1 cellular context compared by ENCODE assay signal in the genomic region with DNA sequence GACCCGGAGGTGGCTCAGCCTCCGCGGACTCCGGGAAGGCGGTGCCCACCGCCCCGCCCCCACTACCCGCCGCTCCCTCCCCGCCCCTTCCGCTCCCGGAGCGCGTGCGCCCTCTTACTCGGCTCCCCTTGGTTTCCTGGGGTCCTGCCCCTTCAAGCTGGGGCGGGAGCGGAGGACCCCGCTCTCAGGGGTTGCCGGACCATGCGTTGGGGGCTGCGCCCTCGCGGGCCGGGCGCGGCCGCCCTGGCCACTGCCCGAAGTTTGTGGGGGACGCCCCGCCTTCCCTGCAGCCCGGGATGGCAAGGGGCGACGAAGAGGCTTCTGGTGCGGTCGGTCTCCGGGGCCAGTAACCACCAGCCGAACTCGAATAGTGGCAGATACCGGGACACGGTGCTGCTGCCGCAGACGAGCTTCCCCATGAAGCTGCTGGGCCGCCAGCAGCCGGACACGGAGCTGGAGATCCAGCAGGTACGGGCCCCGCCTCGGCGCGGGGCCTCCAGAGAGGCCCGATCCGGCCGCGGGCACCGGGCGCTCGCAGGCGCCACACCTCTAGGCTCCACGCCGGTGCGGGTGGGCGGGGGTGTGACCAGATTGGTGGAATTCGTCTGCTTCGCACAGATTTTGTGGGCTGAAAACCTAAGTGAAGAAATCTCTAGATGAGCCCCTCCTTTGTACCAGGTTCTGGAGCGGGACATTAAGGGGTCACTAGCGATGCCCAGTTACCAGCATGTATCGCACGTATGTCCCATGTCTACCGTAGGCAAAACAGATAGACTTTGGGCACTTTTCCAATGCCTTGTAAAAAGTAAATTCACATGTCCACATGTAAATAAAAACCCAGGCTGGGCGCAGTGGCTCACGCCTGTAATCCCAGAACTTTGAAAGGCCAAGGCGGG.
TF ChIP-seq lines count a peak whose summit lies in the region.

Gene IARS2, plus strand, starts transcription at position 117 of the 896 bp plus-strand sequence. Its CDS starts 85 bp downstream, at position 202.

TF ChIP-seq in K562, 482 proteins besides CTCF, POLR2A, EP300 and RAD21 (continued from another document and continues in another):
- TF ChIP-seq CHD4 (IDR thresholded peaks at IDR 0.05; ENCODE audit: insufficient read depth, insufficient replicate concordance, low read depth, low read length, poor library complexity, severe bottlenecking) (no peak), CEBPG (CRISPR knock-in tag; IDR thresholded peaks at IDR 0.05) (no peak; the same call in 1 of the 2 replicates), CEBPG (tag; conservative IDR thresholded peaks at IDR 0.05 in 1 of 2, IDR thresholded peaks at IDR 0.05 in 1 of 2) (no peak), CBFB (CRISPR knock-in tag; IDR thresholded peaks at IDR 0.05) (peak; percentile 60; the same call in 1 of the 2 replicates), MBD1 (CRISPR knock-in tag; IDR thresholded peaks at IDR 0.05) (no peak), RHOXF2B (CRISPR knock-in tag; conservative IDR thresholded peaks at IDR 0.05) (no peak), NCOA4 (IDR thresholded peaks at IDR 0.05; ENCODE audit: partially characterized antibody) (no peak), ADNP (tag; IDR thresholded peaks at IDR 0.05) (no peak), ZFPM2 (CRISPR knock-in tag; IDR thresholded peaks at IDR 0.05) (no peak), CXXC5 (CRISPR knock-in tag; IDR thresholded peaks at IDR 0.05) (peak; percentile 60; the same call in 1 of the 2 replicates), ZNF41 (CRISPR knock-in tag; conservative IDR thresholded peaks at IDR 0.05) (no peak; the same call in 1 of the 2 replicates), TAF1 (IDR thresholded peaks at IDR 0.05; ENCODE audit: control insufficient read depth, extremely low read depth, insufficient read depth, low read length, severe bottlenecking) (peak; percentile 40), RREB1 (CRISPR knock-in tag; IDR thresholded peaks at IDR 0.05) (0 out of 2 replicates have a peak, but pooled peaks have one; percentile 15), ZEB2 (IDR thresholded peaks at IDR 0.05) (peak; percentile 18; the same call in 1 of the 2 replicates), ZNF407 (IDR thresholded peaks at IDR 0.05; ENCODE audit: low read depth) (no peak), ZNF76 (CRISPR knock-in tag; IDR thresholded peaks at IDR 0.05; ENCODE audit: borderline replicate concordance) (no peak; the same call in 1 of the 2 replicates), ZNF408 (CRISPR knock-in tag; IDR thresholded peaks at IDR 0.05; ENCODE audit: low read depth) (no peak), DACH1 (IDR thresholded peaks at IDR 0.05; ENCODE audit: partially characterized antibody) (peak; percentile 32), EHMT2 (IDR thresholded peaks at IDR 0.05) (no peak), SLC30A9 (CRISPR knock-in tag; IDR thresholded peaks at IDR 0.05) (no peak), ATF2 (CRISPR knock-in tag; IDR thresholded peaks at IDR 0.05) (no peak), ILF3 (IDR thresholded peaks at IDR 0.05; ENCODE audit: borderline replicate concordance) (no peak), TAF7 (tag; IDR thresholded peaks at IDR 0.05) (no peak), HLTF (IDR thresholded peaks at IDR 0.05) (no peak)
- TF ChIP-seq, protein P1, sequence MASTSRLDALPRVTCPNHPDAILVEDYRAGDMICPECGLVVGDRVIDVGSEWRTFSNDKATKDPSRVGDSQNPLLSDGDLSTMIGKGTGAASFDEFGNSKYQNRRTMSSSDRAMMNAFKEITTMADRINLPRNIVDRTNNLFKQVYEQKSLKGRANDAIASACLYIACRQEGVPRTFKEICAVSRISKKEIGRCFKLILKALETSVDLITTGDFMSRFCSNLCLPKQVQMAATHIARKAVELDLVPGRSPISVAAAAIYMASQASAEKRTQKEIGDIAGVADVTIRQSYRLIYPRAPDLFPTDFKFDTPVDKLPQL (IDR thresholded peaks at IDR 0.05; ENCODE audit: extremely low read depth, insufficient read length), result no peak
- TF ChIP-seq, protein P2, sequence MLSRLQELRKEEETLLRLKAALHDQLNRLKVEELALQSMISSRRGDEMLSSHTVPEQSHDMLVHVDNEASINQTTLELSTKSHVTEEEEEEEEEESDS (CRISPR knock-in tag; IDR thresholded peaks at IDR 0.05), result no peak
